ENCODE assay signal across 8 cellular contexts in the genomic region with DNA sequence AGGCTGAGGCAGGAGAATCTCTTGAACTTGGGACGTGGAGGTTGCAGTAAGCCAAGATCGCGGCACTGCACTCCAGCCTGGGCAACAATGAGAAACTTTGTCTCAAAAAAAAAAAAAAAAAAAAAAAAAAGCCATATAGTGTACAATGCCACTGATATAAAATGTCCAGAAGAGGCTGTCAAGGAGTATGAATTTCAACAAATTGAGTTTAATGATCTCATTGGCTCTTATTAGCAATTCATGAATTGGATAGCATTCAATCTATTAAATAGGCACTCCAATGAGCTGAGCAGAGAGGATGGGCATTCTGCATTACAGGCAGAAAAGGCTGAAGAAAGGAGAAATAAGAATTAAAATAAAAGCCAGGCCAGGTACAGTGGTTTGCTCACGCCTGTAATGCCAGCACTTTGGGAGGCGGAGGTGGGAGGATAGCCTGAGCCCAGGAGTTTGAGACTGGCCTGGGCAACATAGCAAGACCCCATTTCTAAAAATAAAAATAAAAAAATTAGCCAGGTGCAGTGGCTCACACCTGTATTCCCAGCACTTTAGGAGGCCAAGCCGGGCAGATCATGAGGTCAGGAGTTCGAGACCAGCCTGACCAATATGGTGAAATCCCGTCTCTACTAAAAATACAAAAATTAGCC. TPM values are rescaled to one million over a fixed set of nuclear protein-coding genes. Genes with fewer than 3 reads are reported as not detected.
DNase-seq lines count a peak whose midpoint lies in the region; ATAC-seq and TF ChIP-seq lines count a peak whose summit lies in the region.

No MANE protein-coding gene starts in this region.

- H4K20me1 ChIP-seq in DOHH2 (ENCODE audit: control insufficient read depth, insufficient read depth, low read depth, low read length), result peaks cover 9% of the 10 kb centered on the region; the same call in 1 of the 2 replicates

- H3K27me3 ChIP-seq in DOHH2 (ENCODE audit: control insufficient read depth, low read length), result peaks cover 4% of the 10 kb centered on the region
- H3K27me3 ChIP-seq in esophagus squamous epithelium, result no peaks in the 10 kb centered on the region
- H3K27me3 ChIP-seq in psoas muscle (ENCODE audit: insufficient read depth in 3 of 3, low read length in 2 of 3), result no peaks in the 10 kb centered on the region

- DNase-seq in RWPE1 (ENCODE audit: low spot score) (no peak), esophagus squamous epithelium (lab: John Stamatoyannopoulos, UW) (no peak), psoas muscle (no peak), germinal center (ENCODE audit: low spot score) (no peak), pons (ENCODE audit: low spot score) (no peak)

- peak overlapping the region; percentile 90 for H3K4me2 ChIP-seq in DOHH2 (ENCODE audit: low read length)

- TF ChIP-seq CTCF in DOHH2 (IDR thresholded peaks at IDR 0.05; ENCODE audit: low read depth, low read length, poor library complexity, severe bottlenecking) (no peak), RWPE1 (conservative IDR thresholded peaks at IDR 0.05; ENCODE audit: low read depth) (no peak), esophagus squamous epithelium (IDR thresholded peaks at IDR 0.05) (no peak), psoas muscle (IDR thresholded peaks at IDR 0.05) (no peak)

- peaks cover 45% of the 10 kb centered on the region for H3K79me2 ChIP-seq in DOHH2 (ENCODE audit: control insufficient read depth, low read length)

- CTCF ChIA-PET in RWPE1 (lab: Yijun Ruan, JAX), result interaction anchor here (1.4 kb wide), 1 partner anchor 154 kb away, joined by 7 read pairs; no protein-coding TSS in a partner anchor

- POLR2A ChIA-PET in RWPE1 (lab: Yijun Ruan, JAX; ENCODE audit: low non-redundant PET), result no interaction called here

- no peaks in the 10 kb centered on the region for H3K9me2 ChIP-seq in DOHH2 (replicated peaks; ENCODE audit: control insufficient read depth, low read length)

- WGBS in esophagus squamous epithelium, 2 donors, result 84 to 88% methylated on average over 7 to 8 of the region's 8 CpGs
- 93 to 99% (median 94%) methylated on average over 8 of the region's 8 CpGs for WGBS in psoas muscle, 3 donors

- H3K27ac ChIP-seq in DOHH2 (ENCODE audit: low read depth, low read length), result no peak overlapping the region
- peak overlapping the region; percentile 83 for H3K27ac ChIP-seq in RWPE1
- peak overlapping the region; percentile 79 to 88 (median 84) for H3K27ac ChIP-seq in esophagus squamous epithelium
- peak overlapping the region; percentile 81 for H3K27ac ChIP-seq in psoas muscle

- no peak for TF ChIP-seq POLR2A in esophagus squamous epithelium (IDR thresholded peaks at IDR 0.05)

- H3K36me3 ChIP-seq in DOHH2 (ENCODE audit: control insufficient read depth, low read length) (peaks cover 26% of the 10 kb centered on the region), esophagus squamous epithelium (no peaks in the 10 kb centered on the region), psoas muscle (ENCODE audit: insufficient read depth in 1 of 2, low read depth in 1 of 2) (no peaks in the 10 kb centered on the region)

- intact Hi-C loops in esophagus squamous epithelium (cut with DNase I), result no loop called here
- intact Hi-C loops in psoas muscle (cut with DNase I), result no loop called here

- no peaks in the 10 kb centered on the region for H3K9me3 ChIP-seq in DOHH2 (ENCODE audit: control insufficient read depth, insufficient read depth, low read length)
- no peaks in the 10 kb centered on the region for H3K9me3 ChIP-seq in esophagus squamous epithelium
- H3K9me3 ChIP-seq in psoas muscle, result no peaks in the 10 kb centered on the region

- ATAC-seq in psoas muscle, result no peak
- ATAC-seq in activated CD4-positive, CD25-positive, alpha-beta regulatory T cell treated with anti-CD3 and anti-CD28 coated beads, Interleukin-2, amount 50 U/mL, for 24 hours, result no peak
- no peak for ATAC-seq in GM18511 (IDR thresholded peaks at IDR 0.05; ENCODE audit: unreplicated experiment)

- peak overlapping the region; percentile 74 for H3K4me3 ChIP-seq in DOHH2 (ENCODE audit: low read length)
- peak overlapping the region in 3 of 4 donors; percentile 97 to 100 (median 99) for H3K4me3 ChIP-seq in esophagus squamous epithelium
- peak overlapping the region; percentile 55 for H3K4me3 ChIP-seq in psoas muscle

- H3F3A ChIP-seq in DOHH2 (ENCODE audit: control insufficient read depth, insufficient read depth), result no peaks in the 10 kb centered on the region

- H3K4me1 ChIP-seq in DOHH2 (ENCODE audit: control insufficient read depth, low read length) (peaks cover 52% of the 10 kb centered on the region), esophagus squamous epithelium (peaks cover 16 to 42% (median 17%) of the 10 kb centered on the region in 3 donors), psoas muscle (peaks cover 11% of the 10 kb centered on the region)

RNA-seq across cellular contexts. Expression of a gene that starts 0.8 kb away (rescaled TPM):
- total RNA-seq in esophagus squamous epithelium (10 to 100 TPM; 38.7 to 93.3 (median 61.4) TPM), psoas muscle (10 to 100 TPM; 11.4 to 28.6 (median 22.7) TPM)
- polyA plus RNA-seq in psoas muscle, result 10 to 100 TPM; 27.6 to 40.3 (median 38.1) TPM

RNA-seq across cellular contexts. Expression of a gene that starts 18.4 kb away (rescaled TPM):
- total RNA-seq in esophagus squamous epithelium, result 10 to 100 TPM; 21.6 to 40.1 (median 28.7) TPM
- total RNA-seq in psoas muscle, result 10 to 100 TPM; 10.9 to 63.1 (median 25.6) TPM
- 10 to 100 TPM; 14.1 to 94.1 (median 19.3) TPM for polyA plus RNA-seq in psoas muscle

RNA-seq across cellular contexts. Expression of a gene that starts 30.1 kb away (rescaled TPM):
- total RNA-seq in esophagus squamous epithelium (10 to 100 TPM; 46.2 to 65.7 (median 53.8) TPM), psoas muscle (100 to 1,000 TPM in 1 of 4 donors, 10 to 100 TPM in 3; 70.3 to 110 (median 92.2) TPM)
- 100 to 1,000 TPM in 2 of 3 donors, 10 to 100 TPM in 1; 83.6 to 254 (median 138) TPM for polyA plus RNA-seq in psoas muscle
